In genomic region chr3:50359760-50360110, GRCh38 we compare ENCODE assay signal across 7 cellular contexts. TPM values are rescaled to one million over a fixed set of nuclear protein-coding genes. Genes with fewer than 3 reads are reported as not detected.
A peak's percentile ranks its signal among the peaks of the same experiment; 100 is the strongest.
DNase-seq lines count a peak whose midpoint lies in the region; ATAC-seq and TF ChIP-seq lines count a peak whose summit lies in the region.

No MANE protein-coding gene starts in this region.

- POLR2A ChIA-PET in HEK293T (lab: Yijun Ruan, JAX): interaction anchor here (1.6 kb wide), 1 partner anchor 9 kb away, joined by 11 read pairs; the partner anchor contains the start of genes CYB561D2 and NPRL2

- peak overlapping the region; percentile 70 for H3K4me2 ChIP-seq in Karpas-422 (ENCODE audit: low read depth, low read length, poor library complexity, severe bottlenecking)

- peaks cover 41% of the 10 kb centered on the region for H3K4me1 ChIP-seq in Karpas-422 (ENCODE audit: low read length)

- H2AFZ ChIP-seq in Karpas-422 (ENCODE audit: low read length): peak overlapping the region; percentile 76

- H4K20me1 ChIP-seq in Karpas-422 (ENCODE audit: insufficient read depth, low read depth, low read length): no peaks in the 10 kb centered on the region; the same call in 1 of the 2 replicates

- H3K36me3 ChIP-seq in Karpas-422 (ENCODE audit: insufficient read depth, low read length): 0 out of 2 replicates have a peak, but pooled peaks cover 5% of the 10 kb centered on the region

- H3K79me2 ChIP-seq in Karpas-422 (ENCODE audit: low read length): peaks cover 42% of the 10 kb centered on the region

- peak overlapping the region; percentile 59 for H3K9ac ChIP-seq in Karpas-422 (ENCODE audit: low read length)

- H3K27ac ChIP-seq in Karpas-422 (ENCODE audit: low read length): no peak overlapping the region

- DNase-seq in Karpas-422: no peak
- no peak for DNase-seq in epithelial cell of proximal tubule (ENCODE audit: low read depth)
- no peak for DNase-seq in stimulated activated naive CD8-positive, alpha-beta T cell treated with anti-CD3 and anti-CD28 coated beads, Interleukin-15, Interleukin-2, amounts not matched to agents 100 U/mL and 50 U/mL, for 24 hours
- DNase-seq in cerebellar nuclear complex (lab: John Stamatoyannopoulos, UW): no peak
- DNase-seq in HEK293T (ENCODE audit: extremely low spot score): no peak
- no peak for DNase-seq in NCI-H2196 (lab: John Stamatoyannopoulos, UW; ENCODE audit: unreplicated experiment)

- no peaks in the 10 kb centered on the region for H3K27me3 ChIP-seq in Karpas-422 (ENCODE audit: low read length)

- peak overlapping the region; percentile 83 for H3K4me3 ChIP-seq in Karpas-422 (ENCODE audit: low read length)
- peak overlapping the region; percentile 94 for H3K4me3 ChIP-seq in epithelial cell of proximal tubule (ENCODE audit: low read depth, low read length)

- peak; percentile 7 for ATAC-seq in GM21528 (IDR thresholded peaks at IDR 0.05; ENCODE audit: low FRiP score, unreplicated experiment)
- peak; percentile 8 for ATAC-seq in stimulated activated naive CD8-positive, alpha-beta T cell treated with anti-CD3 and anti-CD28 coated beads, Interleukin-15, Interleukin-2, amounts not matched to agents 100 U/mL and 50 U/mL, for 24 hours

- no peaks in the 10 kb centered on the region for H3K9me3 ChIP-seq in Karpas-422 (ENCODE audit: low read length)

- no peak for TF ChIP-seq CTCF in epithelial cell of proximal tubule (conservative IDR thresholded peaks at IDR 0.05; ENCODE audit: low read depth, low read length)

- CTCF ChIA-PET in HEK293T (lab: Yijun Ruan, JAX): interaction anchor here (0.9 kb wide), 1 partner anchor 209 kb away, joined by 4 read pairs; no protein-coding TSS in a partner anchor

- no peaks in the 10 kb centered on the region for H3K9me2 ChIP-seq in Karpas-422 (replicated peaks; ENCODE audit: insufficient read depth, low read length)

TF ChIP-seq in HEK293T, 16 proteins besides CTCF, POLR2A, EP300 and RAD21:
- no peak for TF ChIP-seq FOXK2 (IDR thresholded peaks at IDR 0.05)
- TF ChIP-seq NFRKB (IDR thresholded peaks at IDR 0.05): no peak
- no peak for TF ChIP-seq SP1 (IDR thresholded peaks at IDR 0.05)
- TF ChIP-seq BHLHE40 (IDR thresholded peaks at IDR 0.05; ENCODE audit: borderline replicate concordance): no peak
- no peak for TF ChIP-seq SUZ12 (IDR thresholded peaks at IDR 0.05)
- TF ChIP-seq FOXM1 (IDR thresholded peaks at IDR 0.05; ENCODE audit: borderline replicate concordance): no peak
- TF ChIP-seq ZNF384 (IDR thresholded peaks at IDR 0.05): no peak
- TF ChIP-seq ELF4 (IDR thresholded peaks at IDR 0.05): no peak
- TF ChIP-seq LEF1 (IDR thresholded peaks at IDR 0.05; ENCODE audit: borderline replicate concordance): no peak
- no peak for TF ChIP-seq CTBP1 (IDR thresholded peaks at IDR 0.05; ENCODE audit: borderline replicate concordance)
- no peak for TF ChIP-seq TARDBP (IDR thresholded peaks at IDR 0.05)
- no peak for TF ChIP-seq PKNOX1 (IDR thresholded peaks at IDR 0.05)
- no peak for TF ChIP-seq HDGF (IDR thresholded peaks at IDR 0.05; ENCODE audit: borderline replicate concordance)
- TF ChIP-seq L3MBTL2 (conservative IDR thresholded peaks at IDR 0.05): no peak
- TF ChIP-seq FOXA1 (IDR thresholded peaks at IDR 0.05): no peak
- no peak for TF ChIP-seq ARNT (IDR thresholded peaks at IDR 0.05)
TF ChIP-seq in HEK293T: peak in this region for 0.

RNA-seq across cellular contexts. Expression of gene TMEM115, which starts 0.4 kb away (rescaled TPM):
- 13.8 and 25.8 TPM in 2 replicates for total RNA-seq in Karpas-422 (2014; rRNA removed; shearing (Covaris generic); ENCODE audit: low replicate concordance)
- total RNA-seq in epithelial cell of proximal tubule: 54.6 and 56.0 TPM in 2 replicates

RNA-seq across cellular contexts. Expression of gene CYB561D2, which starts 9.1 kb away (rescaled TPM):
- 32.5 and 35.0 TPM in 2 replicates for total RNA-seq in Karpas-422 (2014; rRNA removed; shearing (Covaris generic); ENCODE audit: low replicate concordance)
- 33.6 and 38.5 TPM in 2 replicates for total RNA-seq in epithelial cell of proximal tubule

RNA-seq across cellular contexts. Expression of gene NPRL2, which starts 9.2 kb away (rescaled TPM):
- total RNA-seq in Karpas-422 (2014; rRNA removed; shearing (Covaris generic); ENCODE audit: low replicate concordance): 51.2 and 71.1 TPM in 2 replicates
- 24.6 and 27.3 TPM in 2 replicates for total RNA-seq in epithelial cell of proximal tubule

RNA-seq across cellular contexts. Expression of gene ZMYND10, which starts 14.2 kb away (rescaled TPM):
- total RNA-seq in Karpas-422 (2014; rRNA removed; shearing (Covaris generic); ENCODE audit: low replicate concordance): 1.3 and 1.4 TPM in 2 replicates
- 0.92 and 3.1 TPM in 2 replicates for total RNA-seq in epithelial cell of proximal tubule

RNA-seq across cellular contexts. Expression of gene RASSF1, which starts 19.1 kb away (rescaled TPM):
- 33.3 and 69.4 TPM in 2 replicates for total RNA-seq in Karpas-422 (2014; rRNA removed; shearing (Covaris generic); ENCODE audit: low replicate concordance)
- 27.0 and 31.5 TPM in 2 replicates for total RNA-seq in epithelial cell of proximal tubule
